ENCODE assay signal across 10 cellular contexts in genomic region chr17:10126554-10127493, GRCh38.
DNase-seq lines count a peak whose midpoint lies in the region; ATAC-seq and TF ChIP-seq lines count a peak whose summit lies in the region.
"Had no signal": no experiment of that assay in that cellular context is flagged by ENCODE, and none has a peak within 500 bp of the region (broad histone marks: within the 10 kb centered on the region; RNA-seq: fewer than 3 reads in every experiment).

No MANE protein-coding gene starts in this region.

- intact Hi-C loops in Right ventricle myocardium inferior (cut with DNase I), result loop anchor here (5.0 kb wide), 1 partner anchor 90 kb away; no protein-coding TSS in a partner anchor
- intact Hi-C loops in cardiac septum (cut with DNase I), result no loop called here
- intact Hi-C loops in vagina (cut with DNase I), result no loop called here

- peaks cover 65% of the 10 kb centered on the region for H3K4me1 ChIP-seq in vagina

- H3K27ac ChIP-seq in vagina, result peak overlapping the region; percentile 66
- H3K27ac ChIP-seq in caudate nucleus (ENCODE audit: low read depth, low read length), result no peak overlapping the region

- H3K36me3 Mint-ChIP-seq in endothelial cell (ENCODE audit: low read depth, unreplicated experiment) (no peaks in the 10 kb centered on the region), nephron progenitor cell (ENCODE audit: low read depth) (no peaks in the 10 kb centered on the region)

- ATAC-seq in Right ventricle myocardium inferior, result peak; percentile 37

- H3K4me3 ChIP-seq in vagina, result peak overlapping the region in 1 of 2 donors; percentile 23

- H3K4me1 Mint-ChIP-seq in endothelial cell (ENCODE audit: unreplicated experiment), result peaks cover 20% of the 10 kb centered on the region
- H3K4me1 Mint-ChIP-seq in nephron progenitor cell, result peaks cover 50% of the 10 kb centered on the region

- DNase-seq in Right ventricle myocardium inferior (ENCODE audit: missing footprints), result no peak
- no peak for DNase-seq in cardiac septum (ENCODE audit: low spot score)
- no peak for DNase-seq in endothelial cell (ENCODE audit: low spot score)
- DNase-seq in nephron progenitor cell, result no peak
- no peak for DNase-seq in vagina (ENCODE audit: extremely low spot score in 2 of 2)
- no peak for DNase-seq in caudate nucleus (lab: John Stamatoyannopoulos, UW)
- DNase-seq in NCI-H1436 (lab: John Stamatoyannopoulos, UW), result no peak
- DNase-seq in foreskin melanocyte, result no peak
- DNase-seq: Calu3, NCI-H2107 had no signal

- H3K9me3 Mint-ChIP-seq in endothelial cell (ENCODE audit: unreplicated experiment) (no peaks in the 10 kb centered on the region), nephron progenitor cell (peaks cover 8% of the 10 kb centered on the region)

- peaks cover 5% of the 10 kb centered on the region for H3K27me3 Mint-ChIP-seq in endothelial cell (ENCODE audit: unreplicated experiment)
- peaks cover 17% of the 10 kb centered on the region for H3K27me3 Mint-ChIP-seq in nephron progenitor cell (ENCODE audit: low read depth, poor library complexity)

- peak overlapping the region; percentile 36 for H3K27ac Mint-ChIP-seq in endothelial cell (ENCODE audit: unreplicated experiment)
- H3K27ac Mint-ChIP-seq in nephron progenitor cell, result peak overlapping the region; percentile 91

- no peak overlapping the region for H3K4me3 Mint-ChIP-seq in endothelial cell (ENCODE audit: unreplicated experiment)
- H3K4me3 Mint-ChIP-seq in nephron progenitor cell, result peak overlapping the region; percentile 30

- no peak for TF ChIP-seq POLR2A in vagina (IDR thresholded peaks at IDR 0.05)

- no peak for TF ChIP-seq CTCF in endothelial cell (IDR thresholded peaks at IDR 0.05; ENCODE audit: unreplicated experiment)
- TF ChIP-seq CTCF in nephron progenitor cell (IDR thresholded peaks at IDR 0.05), result no peak
- no peak for TF ChIP-seq CTCF in vagina (IDR thresholded peaks at IDR 0.05)

- H3K36me3 ChIP-seq in vagina, result no peaks in the 10 kb centered on the region

- H3K9me3 ChIP-seq in vagina, result no peaks in the 10 kb centered on the region

- H3K27me3 ChIP-seq in vagina, result no peaks in the 10 kb centered on the region
